In genomic region chr2:64341461-64341860, GRCh38 we compare ENCODE assay signal across 8 cellular contexts.
"Had no signal": no experiment of that assay in that cellular context is flagged by ENCODE, and none has a peak within 500 bp of the region (broad histone marks: within the 10 kb centered on the region; RNA-seq: fewer than 3 reads in every experiment).

No MANE protein-coding gene starts in this region.

- DNase-seq: GM23248, GOT3, H7, HFFc6, IMR-90 had no signal

- H3K9me3 ChIP-seq: HAP-1 had no signal

- H3K9me3 Mint-ChIP-seq: HFFc6 had no signal

- H2AFZ ChIP-seq: GM23248 had no signal

- H3K27ac ChIP-seq: GM23248 had no signal

- ATAC-seq: HCT116, K562 had no signal

- H3K36me3 ChIP-seq: HAP-1 had no signal

- H3K4me3 Mint-ChIP-seq: HFFc6 had no signal

- H3K4me1 ChIP-seq: HAP-1 had no signal

- H3K4me3 ChIP-seq: GM23248, HAP-1, K562 had no signal

- H3K27ac Mint-ChIP-seq: HFFc6 had no signal
